ENCODE assay signal across 14 cellular contexts in the genomic region with DNA sequence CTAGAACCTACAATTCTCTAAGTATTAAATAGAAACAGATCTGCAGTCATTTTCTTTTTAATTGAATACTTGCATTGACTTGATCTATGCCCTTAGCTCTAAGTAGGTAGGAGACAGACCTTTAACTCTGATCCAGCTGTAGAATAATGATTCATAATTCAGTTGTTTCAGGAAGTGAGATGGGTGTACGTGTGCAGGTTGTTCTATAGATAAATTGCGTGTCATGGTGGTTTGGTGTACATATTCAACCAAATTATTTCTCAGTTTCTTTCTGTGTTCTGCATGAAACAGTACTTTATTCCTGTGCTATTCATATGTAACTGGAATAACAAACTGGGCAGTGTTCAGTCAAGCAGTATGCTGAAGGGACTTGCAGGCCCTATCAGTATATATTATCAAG. TPM values are rescaled to one million over a fixed set of nuclear protein-coding genes. Genes with fewer than 3 reads are reported as not detected.
DNase-seq lines count a peak whose midpoint lies in the region; ATAC-seq and TF ChIP-seq lines count a peak whose summit lies in the region.
"Had no signal": no experiment of that assay in that cellular context is flagged by ENCODE, and none has a peak within 500 bp of the region (broad histone marks: within the 10 kb centered on the region; RNA-seq: fewer than 3 reads in every experiment).

No MANE protein-coding gene starts in this region.

- H3K4me3 ChIP-seq in CD8-positive, alpha-beta T cell (ENCODE audit: low read depth, low read length), result no peak overlapping the region
- H3K4me3 ChIP-seq in adrenal gland (no peak overlapping the region), Peyer's patch (no peak overlapping the region)
- H3K4me3 ChIP-seq: BLaER1 had no signal

- peaks cover 25% of the 10 kb centered on the region for H3K4me1 ChIP-seq in CD8-positive, alpha-beta T cell (ENCODE audit: insufficient read depth, low read length)
- peaks cover 0 to 5% of the 10 kb centered on the region in 2 donors for H3K4me1 ChIP-seq in adrenal gland (replicated peaks in 1 of 2)
- no peaks in the 10 kb centered on the region for H3K4me1 ChIP-seq in Peyer's patch
- H3K4me1 ChIP-seq: BLaER1 had no signal

- no peaks in the 10 kb centered on the region for H3K9me3 ChIP-seq in CD8-positive, alpha-beta T cell (ENCODE audit: low read length)
- no peaks in the 10 kb centered on the region for H3K9me3 ChIP-seq in adrenal gland (replicated peaks in 1 of 3)
- no peaks in the 10 kb centered on the region for H3K9me3 ChIP-seq in Peyer's patch

- TF ChIP-seq POLR2A in adrenal gland (IDR thresholded peaks at IDR 0.05) (no peak), Peyer's patch (IDR thresholded peaks at IDR 0.05) (no peak)

- POLR2A ChIA-PET in CD8-positive, alpha-beta T cell (lab: Charles Lee), result interaction anchor here (0.9 kb wide), 1 partner anchor 25 kb away, joined by 4 read pairs; no protein-coding TSS in a partner anchor

- peak overlapping the region; percentile 15 for H3K27ac Mint-ChIP-seq in CD8-positive, alpha-beta T cell
- H3K27ac Mint-ChIP-seq: HFFc6 had no signal

- WGBS in adrenal gland, 4 donors, result 75 to 87% (median 86%) methylated on average over 2 of the region's 2 CpGs

- peaks cover 25% of the 10 kb centered on the region for H3K4me1 Mint-ChIP-seq in CD8-positive, alpha-beta T cell (ENCODE audit: low read depth)

- CTCF ChIA-PET in CD8-positive, alpha-beta T cell (lab: Charles Lee), result interaction anchor here (0.5 kb wide), 1 partner anchor 16 kb away, joined by 4 read pairs; no protein-coding TSS in a partner anchor

- intact Hi-C loops in CD8-positive, alpha-beta T cell (cut with DNase I, micrococcal nuclease), result no loop called here
- intact Hi-C loops in adrenal gland (cut with DNase I), result no loop called here

- peaks cover 21% of the 10 kb centered on the region for H3K36me3 Mint-ChIP-seq in CD8-positive, alpha-beta T cell

- no peak for DNase-seq in CD8-positive, alpha-beta T cell
- no peak for DNase-seq in NCI-H128 (lab: John Stamatoyannopoulos, UW; ENCODE audit: unreplicated experiment)
- DNase-seq in adrenal gland, result no peak
- DNase-seq in ACHN, result no peak
- DNase-seq in Peyer's patch, result no peak
- DNase-seq: HFFc6, left colon, NCI-H1092, occipital lobe, substantia nigra had no signal

- no peak overlapping the region for H3K27ac ChIP-seq in CD8-positive, alpha-beta T cell (ENCODE audit: low read depth, low read length)
- H3K27ac ChIP-seq in adrenal gland, result no peak overlapping the region
- no peak overlapping the region for H3K27ac ChIP-seq in Peyer's patch
- H3K27ac ChIP-seq: BLaER1 had no signal

- H3K9me3 Mint-ChIP-seq in CD8-positive, alpha-beta T cell, result peaks cover 5% of the 10 kb centered on the region

- no peak for TF ChIP-seq CTCF in CD8-positive, alpha-beta T cell (IDR thresholded peaks at IDR 0.05)
- TF ChIP-seq CTCF in adrenal gland (IDR thresholded peaks at IDR 0.05) (no peak), Peyer's patch (IDR thresholded peaks at IDR 0.05) (no peak)

- no peak for ATAC-seq in CD8-positive, alpha-beta T cell
- ATAC-seq in GM19035 (IDR thresholded peaks at IDR 0.05; ENCODE audit: unreplicated experiment), result peak; percentile 52
- peak; percentile 55 for ATAC-seq in HG02678 (IDR thresholded peaks at IDR 0.05; ENCODE audit: unreplicated experiment)
- ATAC-seq in HG03469 (IDR thresholded peaks at IDR 0.05; ENCODE audit: unreplicated experiment), result peak; percentile 45
- ATAC-seq: left colon had no signal

- no peaks in the 10 kb centered on the region for H3K36me3 ChIP-seq in CD8-positive, alpha-beta T cell (ENCODE audit: insufficient read depth, low read length)
- H3K36me3 ChIP-seq in adrenal gland (replicated peaks in 1 of 2) (no peaks in the 10 kb centered on the region), Peyer's patch (peaks cover 0 to 8% (median 0%) of the 10 kb centered on the region in 3 donors)

- no peak overlapping the region for H3K4me3 Mint-ChIP-seq in CD8-positive, alpha-beta T cell
- H3K4me3 Mint-ChIP-seq: HFFc6 had no signal

- no peaks in the 10 kb centered on the region for H3K27me3 Mint-ChIP-seq in CD8-positive, alpha-beta T cell (ENCODE audit: low read depth)

- in situ Hi-C loops in ACHN (cut with HindIII; ENCODE audit: low pct_ligation_motif_present, low pct_unique_long_range_greater_than_20kb, low sequenced_read_pairs), result no loop called here

- no peaks in the 10 kb centered on the region for H3K27me3 ChIP-seq in CD8-positive, alpha-beta T cell (ENCODE audit: insufficient read depth, low read length)
- H3K27me3 ChIP-seq in adrenal gland, result no peaks in the 10 kb centered on the region
- H3K27me3 ChIP-seq in Peyer's patch, result no peaks in the 10 kb centered on the region
- H3K27me3 ChIP-seq: BLaER1 had no signal

RNA-seq across cellular contexts. Expression of a gene that starts 34.3 kb away (rescaled TPM):
- total RNA-seq in CD8-positive, alpha-beta T cell, result 10 to 100 TPM; 20.1 TPM
- total RNA-seq in adrenal gland, result 1 to 10 TPM in 6 of 8 donors, under 1 TPM in 1, not detected in 1; 0.69 to 3.9 (median 1.7) TPM
- 1 to 10 TPM in 1 of 3 donors, under 1 TPM in 2; 0.13 to 1.0 (median 0.24) TPM for polyA plus RNA-seq in adrenal gland
- 10 to 100 TPM in 1 of 4 donors, 1 to 10 TPM in 2, under 1 TPM in 1; 0.66 to 10.7 (median 3.3) TPM for total RNA-seq in Peyer's patch
